ENCODE assay signal across 19 cellular contexts in the genomic region with DNA sequence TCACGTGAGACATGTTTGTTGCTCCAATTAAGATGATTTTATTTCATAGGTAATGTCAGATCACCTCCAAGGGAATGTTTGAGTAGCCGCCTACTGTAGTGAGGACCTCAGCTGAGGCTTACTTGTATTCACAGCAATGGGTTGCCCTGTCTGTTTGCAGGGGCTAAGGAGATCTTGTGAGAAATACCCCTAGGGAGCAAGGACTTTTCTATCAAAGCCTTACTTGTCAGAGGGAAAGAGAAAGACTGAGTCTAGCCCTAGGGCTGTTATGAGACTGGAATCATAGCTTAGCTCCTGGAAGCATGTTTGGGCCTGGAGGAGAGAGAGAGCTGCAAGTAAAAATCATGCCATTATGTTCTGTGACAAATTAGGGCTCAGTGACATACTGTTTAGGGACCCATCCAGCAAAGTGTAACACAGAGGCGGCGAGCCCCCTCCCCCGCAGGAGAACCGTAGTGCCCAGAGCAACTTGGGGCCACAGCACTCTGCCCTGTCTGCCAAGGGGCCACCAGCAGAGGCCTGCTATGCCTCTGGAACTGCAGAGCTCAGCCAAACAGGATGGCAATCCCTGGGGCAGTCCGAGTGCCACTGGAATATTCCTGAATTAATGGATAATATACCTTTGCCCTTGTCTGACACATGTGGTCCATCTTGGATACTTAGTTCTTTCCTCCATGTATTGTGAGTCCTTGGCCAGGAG.
"Had no signal": no experiment of that assay in that cellular context is flagged by ENCODE, and none has a peak within 500 bp of the region (broad histone marks: within the 10 kb centered on the region; RNA-seq: fewer than 3 reads in every experiment).

No MANE protein-coding gene starts in this region.

- H3K27ac Mint-ChIP-seq: memory B cell, natural killer cell had no signal

- H3K27ac ChIP-seq: thyroid gland had no signal

- H3K9me3 Mint-ChIP-seq: memory B cell, natural killer cell had no signal

- DNase-seq: activated CD4-positive, alpha-beta T cell treated with anti-CD3 and anti-CD28 coated beads, Interleukin-2, amount 50 U/mL, for 4 hours; activated naive CD4-positive, alpha-beta T cell treated with Interleukin-2 at 50 U/mL for 16 hours; activated T-cell treated with anti-CD3 and anti-CD28 coated beads for 4 hours; hippocampal formation; left ventricle myocardium superior; natural killer cell; stimulated activated CD4-positive, alpha-beta T cell treated with anti-CD3 and anti-CD28 coated beads, Interleukin-1b, Interleukin-23, amount 100 ng/mL, for 48 hours; T-helper 1 cell; T1000; thyroid gland had no signal

- H3K36me3 Mint-ChIP-seq: memory B cell, natural killer cell had no signal

- H3K36me3 ChIP-seq: thyroid gland had no signal

- H3K4me3 ChIP-seq: thyroid gland had no signal

- H3K4me1 Mint-ChIP-seq: memory B cell, natural killer cell had no signal

- FAIRE-seq: astrocyte, colon, endometrium, keratinocyte, urothelium cell line had no signal

- ATAC-seq: activated CD4-positive, CD25-positive, alpha-beta regulatory T cell treated with anti-CD3 and anti-CD28 coated beads, Interleukin-2, amount 50 U/mL, for 24 hours; esophagus mucosa; natural killer cell; sciatic nerve had no signal

- H3K4me1 ChIP-seq: thyroid gland had no signal

- H3K9me3 ChIP-seq: thyroid gland had no signal

- H3K4me3 Mint-ChIP-seq: memory B cell, natural killer cell had no signal

- H3K27me3 ChIP-seq: thyroid gland had no signal
